Comparison of ENCODE assay signal across 27 cellular contexts in the genomic region with DNA sequence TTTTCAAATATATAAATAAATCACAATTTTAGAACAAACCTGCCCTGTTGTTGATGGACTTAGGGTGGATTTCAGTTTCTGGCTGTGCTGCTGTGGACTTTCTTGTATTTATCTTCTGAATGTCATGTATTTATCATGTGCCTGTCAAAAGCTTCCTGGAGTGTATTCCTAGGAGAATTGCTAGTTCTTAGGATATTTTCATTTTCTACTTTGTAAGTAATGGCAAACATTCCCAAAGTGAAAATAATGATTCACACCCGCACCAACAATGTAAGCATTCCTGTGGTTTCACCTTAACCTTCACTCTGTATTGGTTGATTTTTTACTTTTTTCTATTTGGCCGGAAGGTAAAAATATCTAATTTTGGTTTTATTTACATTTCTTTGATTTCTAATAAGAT.
DNase-seq lines count a peak whose midpoint lies in the region; ATAC-seq and TF ChIP-seq lines count a peak whose summit lies in the region.
"Had no signal": no experiment of that assay in that cellular context is flagged by ENCODE, and none has a peak within 500 bp of the region (broad histone marks: within the 10 kb centered on the region; RNA-seq: fewer than 3 reads in every experiment).

No MANE protein-coding gene starts in this region.

- H3K4me3 ChIP-seq in astrocyte of the cerebellum (ENCODE audit: low read depth, low read length) (no peak overlapping the region), fibroblast of pulmonary artery (replicated peaks; ENCODE audit: low read depth, low read length) (no peak overlapping the region)
- H3K4me3 ChIP-seq: ascending aorta, GM23338, SJCRH30, thyroid gland, vagina had no signal

- in situ Hi-C loops in astrocyte of the cerebellum (cut with HindIII; ENCODE audit: low sequenced_read_pairs) = no loop called here
- in situ Hi-C loops in GM13977 (cut with MboI; ENCODE audit: low pct_unique_long_range_greater_than_20kb, low sequenced_read_pairs, unreplicated experiment) = no loop called here

- ATAC-seq in GM18498 (IDR thresholded peaks at IDR 0.05; ENCODE audit: unreplicated experiment) (no peak), HG03196 (IDR thresholded peaks at IDR 0.05; ENCODE audit: unreplicated experiment) (no peak)
- ATAC-seq: activated T-cell treated with anti-CD3 and anti-CD28 coated beads, Interleukin-2, amount 50 U/mL, for 72 hours; GM23338; sciatic nerve had no signal

- DNase-seq in HPDE6-E6E7 (ENCODE audit: extremely low spot score) = peak; percentile 46
- DNase-seq in astrocyte of the cerebellum (ENCODE audit: low read depth) = peak; percentile 11
- peak; percentile 50 for DNase-seq in fibroblast of pulmonary artery (ENCODE audit: low read depth)
- DNase-seq in renal cortical epithelial cell (ENCODE audit: low read depth) = peak; percentile 29
- no peak for DNase-seq in NCI-H1417 treated with DMSO at 0.1 percent for 48 hours (lab: John Stamatoyannopoulos, UW)
- no peak for DNase-seq in GM13977 (ENCODE audit: low spot score)
- DNase-seq: activated CD4-positive, alpha-beta memory T cell treated with anti-CD3 and anti-CD28 coated beads for 36 hours; activated CD4-positive, alpha-beta T cell treated with anti-CD3 and anti-CD28 coated beads for 1 hour; activated T-cell treated with anti-CD3 and anti-CD28 coated beads, Interleukin-2, amount 50 U/mL, for 72 hours; CD8-positive, alpha-beta memory T cell; foreskin fibroblast; HFFc6; KG1; MM.1S; NCI-H1436; NCI-H2081; SJCRH30; stimulated activated CD4-positive, alpha-beta T cell treated with anti-CD3 and anti-CD28 coated beads, Interleukin-12 subunit alpha, Interleukin-12 subunit beta, amount 100 ng/mL, for 4 hours; stimulated activated CD4-positive, alpha-beta T cell treated with anti-CD3 and anti-CD28 coated beads, Interleukin-4, amount 100 ng/mL, for 1 hour; SW 1271; thyroid gland had no signal

- TF ChIP-seq CTCF in astrocyte of the cerebellum (IDR thresholded peaks at IDR 0.05; ENCODE audit: low read depth, low read length, missing control alignments) (no peak), fibroblast of pulmonary artery (IDR thresholded peaks at IDR 0.05; ENCODE audit: low read length, missing control alignments) (no peak), GM13977 (IDR thresholded peaks at IDR 0.05; ENCODE audit: extremely low read depth, insufficient read depth, missing control alignments) (no peak)

Comparison
In these comparisons a context has a peak if more than half of its experiments do, and no peak if none do; other contexts are left out.
1. DNase-seq: peak in HPDE6-E6E7 (single experiment), astrocyte of the cerebellum (single experiment), fibroblast of pulmonary artery (single experiment) and renal cortical epithelial cell (single experiment); none in NCI-H1417 treated with DMSO at 0.1 percent for 48 hours (single experiment) and GM13977 (single experiment).